7 cellular contexts compared by ENCODE assay signal in the genomic region with DNA sequence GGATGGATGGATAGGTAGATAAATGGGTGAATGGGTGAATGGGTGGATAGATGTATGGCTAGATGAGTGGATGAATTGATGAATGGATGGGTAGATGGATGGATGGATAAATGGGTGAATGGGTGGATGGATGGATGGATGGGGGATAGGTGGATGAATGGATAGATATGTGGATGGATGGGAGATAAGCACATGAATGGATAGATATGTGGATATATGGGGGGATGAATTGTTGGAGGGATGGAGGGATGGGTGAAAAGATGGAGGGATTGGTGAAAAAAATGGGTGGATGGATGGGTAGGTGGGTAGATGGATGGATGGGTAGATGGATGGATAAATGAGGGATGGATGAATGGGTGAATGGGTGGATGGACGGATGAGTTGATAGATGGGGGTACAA.
"Had no signal": no experiment of that assay in that cellular context is flagged by ENCODE, and none has a peak within 500 bp of the region (broad histone marks: within the 10 kb centered on the region; RNA-seq: fewer than 3 reads in every experiment).

No MANE protein-coding gene starts in this region.

- ATAC-seq: GM12878 had no signal

- FAIRE-seq: GM12878, GM12891, GM12892, GM18507, GM19239 had no signal

- H3K4me3 ChIP-seq: GM12878 had no signal

- DNase-seq: GDM1, GF-D8 had no signal
